ENCODE assay signal across 1 cellular context in genomic region chr14:64727551-64728071, GRCh38.
TF ChIP-seq lines count a peak whose summit lies in the region.

No MANE protein-coding gene starts in this region.

TF ChIP-seq in IMR-90, 13 proteins besides CTCF, POLR2A, EP300 and RAD21 (continued from another document):
- no peak for TF ChIP-seq MAFK (IDR thresholded peaks at IDR 0.05; ENCODE audit: low read depth, low read length)
- no peak for TF ChIP-seq MAZ (IDR thresholded peaks at IDR 0.05; ENCODE audit: borderline replicate concordance, low read depth, low read length)
- no peak for TF ChIP-seq ELK1 (IDR thresholded peaks at IDR 0.05; ENCODE audit: borderline replicate concordance, low read depth, low read length)
- TF ChIP-seq MXI1 (IDR thresholded peaks at IDR 0.05; ENCODE audit: borderline replicate concordance, low read depth, low read length) = no peak
